Comparison of ENCODE assay signal across 1 cellular context in the genomic region with DNA sequence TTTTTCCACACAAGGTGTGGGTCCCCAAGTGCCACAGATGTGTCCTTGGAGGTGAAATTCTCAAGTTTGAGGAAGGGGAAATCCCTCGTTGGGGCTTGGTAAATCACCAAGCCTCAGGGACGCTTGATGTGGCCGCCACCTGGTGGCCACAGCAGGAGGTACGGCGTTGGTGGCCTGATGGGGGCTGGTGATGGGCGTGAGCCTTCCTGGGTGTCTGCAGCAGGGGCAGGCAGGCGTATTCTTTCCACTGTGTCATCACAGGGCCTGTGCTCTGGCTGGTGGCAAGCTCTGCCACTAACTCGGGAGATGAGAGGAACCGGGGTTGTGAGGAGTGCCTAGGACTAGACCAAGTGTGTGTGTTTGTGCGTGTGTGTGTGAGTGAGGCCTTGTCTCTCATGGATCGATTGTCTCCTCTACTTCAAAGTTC.
TF ChIP-seq lines count a peak whose summit lies in the region.

No MANE protein-coding gene starts in this region.

TF ChIP-seq in neural cell, 6 proteins besides CTCF, POLR2A, EP300 and RAD21:
- TF ChIP-seq EZH2 (IDR thresholded peaks at IDR 0.05; ENCODE audit: borderline replicate concordance, insufficient read depth, low read length, poor library complexity, severe bottlenecking) (no peak), TAF1 (IDR thresholded peaks at IDR 0.05; ENCODE audit: low read depth) (no peak), SMC3 (conservative IDR thresholded peaks at IDR 0.05; ENCODE audit: poor library complexity) (peak; percentile 89), MXI1 (conservative IDR thresholded peaks at IDR 0.05; ENCODE audit: poor library complexity, severe bottlenecking) (no peak)
TF ChIP-seq in neural cell: peak in this region for 1.
